Comparison of ENCODE assay signal across 9 cellular contexts in the genomic region with DNA sequence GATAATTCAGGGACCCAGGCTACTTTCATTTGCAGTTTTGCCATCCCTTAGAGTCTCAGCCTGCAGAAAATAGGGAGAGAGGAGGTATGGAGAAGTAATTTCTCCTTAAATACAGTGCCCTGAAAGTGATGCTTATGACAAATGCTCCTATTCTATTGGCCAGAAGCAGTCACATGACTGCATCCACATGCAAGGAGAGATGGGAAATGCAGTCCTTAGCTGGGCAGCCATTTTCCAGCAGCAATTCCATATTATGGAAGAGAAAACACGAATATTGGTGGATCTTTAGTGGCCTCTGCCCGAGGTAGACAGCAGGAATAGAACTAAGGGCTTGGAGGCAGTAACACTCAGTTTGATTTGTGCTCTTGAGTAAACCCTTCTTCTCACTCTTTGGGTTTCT. TPM values are rescaled to one million over a fixed set of nuclear protein-coding genes. Genes with fewer than 3 reads are reported as not detected.
DNase-seq lines count a peak whose midpoint lies in the region; ATAC-seq, FAIRE-seq and TF ChIP-seq lines count a peak whose summit lies in the region.
"Had no signal": no experiment of that assay in that cellular context is flagged by ENCODE, and none has a peak within 500 bp of the region (broad histone marks: within the 10 kb centered on the region; RNA-seq: fewer than 3 reads in every experiment).

No MANE protein-coding gene starts in this region.

- H3K36me3 ChIP-seq in CD4-positive, CD25-positive, alpha-beta regulatory T cell (ENCODE audit: control insufficient read depth, insufficient read depth, low read length): peaks cover 12% of the 10 kb centered on the region
- H3K36me3 ChIP-seq in WERI-Rb-1 (no peaks in the 10 kb centered on the region), keratinocyte (ENCODE audit: control insufficient read depth in 2 of 2, extremely low read depth in 1 of 2, insufficient read depth in 2 of 2, low read length in 2 of 2) (no peaks in the 10 kb centered on the region), spleen (peaks cover 0 to 35% (median 1%) of the 10 kb centered on the region in 6 donors)

- H3K79me2 ChIP-seq in keratinocyte (ENCODE audit: control insufficient read depth, insufficient read depth, low read length): no peaks in the 10 kb centered on the region

- peak overlapping the region; percentile 51 for H2AFZ ChIP-seq in keratinocyte (ENCODE audit: control insufficient read depth, low read length)

- intact Hi-C loops in spleen (cut with DNase I; ENCODE audit: low total_unique reads): no loop called here

- dilution Hi-C loops in keratinocyte (cut with MboI; ENCODE audit: extremely low pct_ligation_motif_present, low sequenced_read_pairs): no loop called here

- H3K9me3 ChIP-seq in CD4-positive, CD25-positive, alpha-beta regulatory T cell (ENCODE audit: control insufficient read depth in 2 of 2, low read length in 2 of 2): no peaks in the 10 kb centered on the region
- H3K9me3 ChIP-seq in WERI-Rb-1 (ENCODE audit: severe bottlenecking) (no peaks in the 10 kb centered on the region), keratinocyte (ENCODE audit: control insufficient read depth, low read depth, low read length) (no peaks in the 10 kb centered on the region), spleen (no peaks in the 10 kb centered on the region)

- TF ChIP-seq POLR2A in spleen (IDR thresholded peaks at IDR 0.05): no peak

- no peak overlapping the region for H3K9ac ChIP-seq in keratinocyte (ENCODE audit: control insufficient read depth, extremely low read depth, insufficient read depth, low read length)

- H3K36me3 Mint-ChIP-seq in CD4-positive, CD25-positive, alpha-beta regulatory T cell: peaks cover 31% of the 10 kb centered on the region
- H3K36me3 Mint-ChIP-seq in activated CD8-positive, alpha-beta memory T cell treated with anti-CD3 and anti-CD28 coated beads, Interleukin-2, amount 10 ng/mL, durations not matched to agents 7 days and 5 days: peaks cover 43% of the 10 kb centered on the region

- DNase-seq in CD4-positive, CD25-positive, alpha-beta regulatory T cell: peak in 2 of 3 donors; percentile 18 to 38
- DNase-seq in HT1080 (ENCODE audit: low read depth) (peak; percentile 62), WERI-Rb-1 (peak; percentile 19), keratinocyte (ENCODE audit: low read depth, low spot score) (no peak), activated gamma-delta T cell treated with Interleukin-2 at 50 U/mL for 16 hours (no peak), spleen (no peak)
- DNase-seq in activated CD8-positive, alpha-beta memory T cell treated with anti-CD3 and anti-CD28 coated beads, Interleukin-2, amount 10 ng/mL, durations not matched to agents 7 days and 5 days: no peak

- H3K27me3 ChIP-seq in CD4-positive, CD25-positive, alpha-beta regulatory T cell (ENCODE audit: control insufficient read depth, insufficient read depth, low read length): no peaks in the 10 kb centered on the region
- H3K27me3 ChIP-seq in WERI-Rb-1 (ENCODE audit: insufficient read depth, low read depth, severe bottlenecking): peaks cover 68% of the 10 kb centered on the region
- H3K27me3 ChIP-seq in keratinocyte (ENCODE audit: control insufficient read depth, extremely low read depth, insufficient read depth, low read length): no peaks in the 10 kb centered on the region
- H3K27me3 ChIP-seq in spleen (replicated peaks in 1 of 7): no peaks in the 10 kb centered on the region

- no peak overlapping the region for H3K4me3 ChIP-seq in CD4-positive, CD25-positive, alpha-beta regulatory T cell (ENCODE audit: low read depth, low read length)
- H3K4me3 ChIP-seq in WERI-Rb-1 (ENCODE audit: low read depth, low read length) (no peak overlapping the region), keratinocyte (ENCODE audit: control insufficient read depth in 2 of 3, extremely low read depth in 1 of 3, insufficient read depth in 2 of 3, low read depth in 1 of 3, low read length in 3 of 3) (no peak overlapping the region), spleen (no peak overlapping the region)
- H3K4me3 ChIP-seq: skin epidermis had no signal

- peak; percentile 57 for FAIRE-seq in keratinocyte (lab: Jason Lieb, UNC)

- no peak for ATAC-seq in CD4-positive, CD25-positive, alpha-beta regulatory T cell (ENCODE audit: low read depth in 2 of 2)
- ATAC-seq in GM18517 (IDR thresholded peaks at IDR 0.05; ENCODE audit: unreplicated experiment): no peak
- no peak for ATAC-seq in activated CD8-positive, alpha-beta memory T cell treated with anti-CD3 and anti-CD28 coated beads, Interleukin-2, amount 10 ng/mL, durations not matched to agents 7 days and 5 days

- H3K27ac Mint-ChIP-seq in CD4-positive, CD25-positive, alpha-beta regulatory T cell: peak overlapping the region in 2 of 3 donors; percentile 25 to 68
- no peak overlapping the region for H3K27ac Mint-ChIP-seq in activated CD8-positive, alpha-beta memory T cell treated with anti-CD3 and anti-CD28 coated beads, Interleukin-2, amount 10 ng/mL, durations not matched to agents 7 days and 5 days

- H3K4me1 Mint-ChIP-seq in CD4-positive, CD25-positive, alpha-beta regulatory T cell: peaks cover 29 to 76% (median 55%) of the 10 kb centered on the region in 4 donors
- peaks cover 58% of the 10 kb centered on the region for H3K4me1 Mint-ChIP-seq in activated CD8-positive, alpha-beta memory T cell treated with anti-CD3 and anti-CD28 coated beads, Interleukin-2, amount 10 ng/mL, durations not matched to agents 7 days and 5 days

- WGBS in spleen, 5 donors: 50 to 85% (median 69%) methylated on average over 2 of the region's 2 CpGs

- H3K4me3 Mint-ChIP-seq in CD4-positive, CD25-positive, alpha-beta regulatory T cell: peak overlapping the region in 1 of 4 donors; percentile 30
- no peak overlapping the region for H3K4me3 Mint-ChIP-seq in activated CD8-positive, alpha-beta memory T cell treated with anti-CD3 and anti-CD28 coated beads, Interleukin-2, amount 10 ng/mL, durations not matched to agents 7 days and 5 days

- no peaks in the 10 kb centered on the region for H3K27me3 Mint-ChIP-seq in CD4-positive, CD25-positive, alpha-beta regulatory T cell
- no peaks in the 10 kb centered on the region for H3K27me3 Mint-ChIP-seq in activated CD8-positive, alpha-beta memory T cell treated with anti-CD3 and anti-CD28 coated beads, Interleukin-2, amount 10 ng/mL, durations not matched to agents 7 days and 5 days

- H4K20me1 ChIP-seq in keratinocyte (ENCODE audit: control insufficient read depth, extremely low read depth, insufficient read depth, low read length): no peaks in the 10 kb centered on the region

- H3K27ac ChIP-seq in CD4-positive, CD25-positive, alpha-beta regulatory T cell (ENCODE audit: insufficient read depth, low read length, poor library complexity, severe bottlenecking): no peak overlapping the region
- H3K27ac ChIP-seq in WERI-Rb-1: no peak overlapping the region
- no peak overlapping the region for H3K27ac ChIP-seq in keratinocyte (ENCODE audit: control insufficient read depth, insufficient read depth, low read length)
- peak overlapping the region in 1 of 8 donors; percentile 9 for H3K27ac ChIP-seq in spleen
- H3K27ac ChIP-seq: skin epidermis had no signal

- peaks cover 33% of the 10 kb centered on the region for H3K4me1 ChIP-seq in CD4-positive, CD25-positive, alpha-beta regulatory T cell (ENCODE audit: control insufficient read depth, insufficient read depth, low read length, poor library complexity, severe bottlenecking)
- H3K4me1 ChIP-seq in keratinocyte (ENCODE audit: control insufficient read depth, extremely low read depth, insufficient read depth, low read length): no peaks in the 10 kb centered on the region
- peaks cover 0 to 85% (median 17%) of the 10 kb centered on the region in 6 donors for H3K4me1 ChIP-seq in spleen

- CTCF ChIA-PET in activated CD8-positive, alpha-beta memory T cell treated with anti-CD3 and anti-CD28 coated beads, Interleukin-2, amount 10 ng/mL, durations not matched to agents 7 days and 5 days (lab: Charles Lee): interaction anchor here (1.7 to 2.5 kb wide), 3 partner anchors 9 to 39 kb away, joined by 5 to 8 read pairs (median 5); partner anchors contain the start of gene VAV1

- H3K9me1 ChIP-seq in keratinocyte (ENCODE audit: control insufficient read depth, extremely low read depth, insufficient read depth, low read length): no peaks in the 10 kb centered on the region

- TF ChIP-seq CTCF in WERI-Rb-1 (IDR thresholded peaks at IDR 0.05; ENCODE audit: low read depth, low read length) (no peak), keratinocyte (optimal IDR thresholded peaks at IDR 0.05 in 1 of 3, IDR thresholded peaks at IDR 0.05 in 1 of 3, conservative IDR thresholded peaks at IDR 0.05 in 1 of 3; ENCODE audit: extremely low read depth in 1 of 3, insufficient read depth in 2 of 3, low read length in 3 of 3) (no peak), spleen (IDR thresholded peaks at IDR 0.05 in 8 of 11, conservative IDR thresholded peaks at IDR 0.05 in 3 of 11) (no peak)

- H3K4me2 ChIP-seq in keratinocyte (ENCODE audit: control insufficient read depth, extremely low read depth, insufficient read depth, low read depth, low read length): no peak overlapping the region

- H3K9me3 Mint-ChIP-seq in CD4-positive, CD25-positive, alpha-beta regulatory T cell: peaks cover 0 to 4% (median 0%) of the 10 kb centered on the region in 7 donors
- H3K9me3 Mint-ChIP-seq in activated CD8-positive, alpha-beta memory T cell treated with anti-CD3 and anti-CD28 coated beads, Interleukin-2, amount 10 ng/mL, durations not matched to agents 7 days and 5 days (ENCODE audit: low read depth): peaks cover 3% of the 10 kb centered on the region

RNA-seq across cellular contexts. Expression of gene VAV1, which starts 39.4 kb away (rescaled TPM):
- total RNA-seq in CD4-positive, CD25-positive, alpha-beta regulatory T cell: 117 TPM
- polyA plus RNA-seq in CD4-positive, CD25-positive, alpha-beta regulatory T cell: 10 to 100 TPM; 14.8 to 24.2 (median 21.8) TPM
- total RNA-seq in HT1080 (2014; rRNA removed; shearing (Covaris generic)): not detected in 2 replicates
- polyA plus RNA-seq in HT1080 (2015; cell fraction: cytosol; rRNA removed): not detected in 2 replicates
- polyA plus RNA-seq in HT1080 (2015; cell fraction: nucleus; rRNA removed): not detected in 2 replicates
- polyA plus RNA-seq in keratinocyte (0.42 to 0.61 TPM (median 0.50 TPM) in 3 replicates), spleen (10 to 100 TPM; 34.8 to 48.8 (median 40.9) TPM)
- polyA plus RNA-seq in keratinocyte (2011; ENCODE audit: low read depth): 0.76 TPM
- 0.36 and 0.43 TPM in 2 replicates for polyA plus RNA-seq in keratinocyte (2011; cell fraction: cytosol; rRNA removed)
- 0.41 and 0.50 TPM in 2 replicates for polyA plus RNA-seq in keratinocyte (2011; cell fraction: nucleus; rRNA removed)
- polyA plus RNA-seq in keratinocyte (2012; ENCODE audit: low replicate concordance): 0.51 and 0.84 TPM in 2 replicates
- polyA minus RNA-seq in keratinocyte: 0.30 to 1.5 TPM in 2 of 3 replicates, not detected in the other
- not detected for polyA minus RNA-seq in keratinocyte (2011; cell fraction: cytosol; rRNA and poly(A)+ RNA removed)
- 0.84 and 1.3 TPM in 2 replicates for polyA minus RNA-seq in keratinocyte (2011; cell fraction: nucleus; rRNA and poly(A)+ RNA removed)
- 100 to 1,000 TPM in 1 of 7 donors, 10 to 100 TPM in 6; 73.4 to 151 (median 90.1) TPM for total RNA-seq in spleen
- 100 to 1,000 TPM in 1 of 2 experiments, 10 to 100 TPM in 1; 98.5 to 114 TPM for total RNA-seq in activated CD8-positive, alpha-beta memory T cell treated with anti-CD3 and anti-CD28 coated beads, Interleukin-2, amount 10 ng/mL, durations not matched to agents 7 days and 5 days

RNA-seq across cellular contexts. Expression of gene SH2D3A, which starts 44.7 kb away (rescaled TPM):
- total RNA-seq in CD4-positive, CD25-positive, alpha-beta regulatory T cell: 46.2 TPM
- 10 to 100 TPM; 19.5 to 26.5 (median 22.1) TPM for polyA plus RNA-seq in CD4-positive, CD25-positive, alpha-beta regulatory T cell
- total RNA-seq in HT1080 (2014; rRNA removed; shearing (Covaris generic)): 0.18 and 0.43 TPM in 2 replicates
- 0.10 and 0.42 TPM in 2 replicates for polyA plus RNA-seq in HT1080 (2015; cell fraction: cytosol; rRNA removed)
- polyA plus RNA-seq in HT1080 (2015; cell fraction: nucleus; rRNA removed): 0.72 and 1.7 TPM in 2 replicates
- polyA plus RNA-seq in keratinocyte (24.9 to 28.9 TPM (median 28.2 TPM) in 3 replicates), spleen (10 to 100 TPM in 1 of 3 donors, 1 to 10 TPM in 2; 7.6 to 10.0 (median 9.3) TPM)
- polyA plus RNA-seq in keratinocyte (2011; ENCODE audit: low read depth): 5.8 TPM
- 16.7 and 24.9 TPM in 2 replicates for polyA plus RNA-seq in keratinocyte (2011; cell fraction: cytosol; rRNA removed)
- polyA plus RNA-seq in keratinocyte (2011; cell fraction: nucleus; rRNA removed): 42.9 and 53.1 TPM in 2 replicates
- 25.3 and 44.5 TPM in 2 replicates for polyA plus RNA-seq in keratinocyte (2012; ENCODE audit: low replicate concordance)
- 21.6 to 72.1 TPM (median 22.1 TPM) in 3 replicates for polyA minus RNA-seq in keratinocyte
- 30.5 TPM for polyA minus RNA-seq in keratinocyte (2011; cell fraction: cytosol; rRNA and poly(A)+ RNA removed)
- polyA minus RNA-seq in keratinocyte (2011; cell fraction: nucleus; rRNA and poly(A)+ RNA removed): 22.8 and 24.2 TPM in 2 replicates
- total RNA-seq in spleen: 10 to 100 TPM in 5 of 7 donors, 1 to 10 TPM in 2; 7.5 to 17.1 (median 11.8) TPM
- 10 to 100 TPM; 13.8 to 22.3 TPM for total RNA-seq in activated CD8-positive, alpha-beta memory T cell treated with anti-CD3 and anti-CD28 coated beads, Interleukin-2, amount 10 ng/mL, durations not matched to agents 7 days and 5 days

Comparison
In these comparisons a context has a peak if more than half of its experiments do, and no peak if none do; other contexts are left out.
1. DNase-seq: peak in CD4-positive, CD25-positive, alpha-beta regulatory T cell (2 of 3), HT1080 (single experiment) and WERI-Rb-1 (single experiment); none in keratinocyte (single experiment), activated gamma-delta T cell treated with Interleukin-2 at 50 U/mL for 16 hours (single experiment), spleen (single experiment) and activated CD8-positive, alpha-beta memory T cell treated with anti-CD3 and anti-CD28 coated beads, Interleukin-2, amount 10 ng/mL, durations not matched to agents 7 days and 5 days (single experiment).
2. RNA of gene VAV1, which starts 39.4 kb away (total RNA-seq): 117 TPM in CD4-positive, CD25-positive, alpha-beta regulatory T cell (single experiment), 98.5 to 114 TPM in activated CD8-positive, alpha-beta memory T cell treated with anti-CD3 and anti-CD28 coated beads, Interleukin-2, amount 10 ng/mL, durations not matched to agents 7 days and 5 days and 73.4 to 151 TPM in spleen; not detected in HT1080; every median in the first group is over 10 times any median in the second.